In genomic region chr10:117132751-117133231, GRCh38 we compare ENCODE assay signal across 19 cellular contexts. TPM values are rescaled to one million over a fixed set of nuclear protein-coding genes. Genes with fewer than 3 reads are reported as not detected.
DNase-seq lines count a peak whose midpoint lies in the region; ATAC-seq and TF ChIP-seq lines count a peak whose summit lies in the region.
"Had no signal": no experiment of that assay in that cellular context is flagged by ENCODE, and none has a peak within 500 bp of the region (broad histone marks: within the 10 kb centered on the region; RNA-seq: fewer than 3 reads in every experiment).

No MANE protein-coding gene starts in this region.

- H3K27ac Mint-ChIP-seq in mesothelial cell of epicardium: no peak overlapping the region

- peaks cover 73% of the 10 kb centered on the region for H3K4me1 ChIP-seq in A673 (ENCODE audit: insufficient read depth, low read length, poor library complexity, severe bottlenecking)
- H3K4me1 ChIP-seq in ES-I3 (ENCODE audit: insufficient read depth, low read length): peaks cover 26% of the 10 kb centered on the region; the same call in 1 of the 2 replicates
- H3K4me1 ChIP-seq: psoas muscle had no signal

- TF ChIP-seq CTCF in A673 (conservative IDR thresholded peaks at IDR 0.05; ENCODE audit: low read depth, low read length): no peak
- TF ChIP-seq CTCF in coronary artery (IDR thresholded peaks at IDR 0.05): no peak
- TF ChIP-seq CTCF in mesothelial cell of epicardium (IDR thresholded peaks at IDR 0.05; ENCODE audit: unreplicated experiment): no peak

- H3K27me3 ChIP-seq in A673 (replicated peaks; ENCODE audit: insufficient read depth, low read depth, low read length, poor library complexity): no peaks in the 10 kb centered on the region

- DNase-seq in A673 (ENCODE audit: low spot score): peak; percentile 67
- DNase-seq in coronary artery (ENCODE audit: low spot score): no peak
- DNase-seq in mesothelial cell of epicardium (ENCODE audit: low spot score in 2 of 2, unreplicated experiment in 2 of 2): no peak
- DNase-seq in NCI-H1105 (lab: John Stamatoyannopoulos, UW): no peak
- DNase-seq: activated CD4-positive, alpha-beta T cell treated with anti-CD3 and anti-CD28 coated beads, Interleukin-2, amount 50 U/mL, for 1 hour; activated gamma-delta T cell treated with Interleukin-2 at 50 U/mL for 16 hours; DMS53; foreskin melanocyte; NCI-H1694; NCI-H526 treated with DMSO at 0.1 percent for 48 hours; psoas muscle had no signal

- TSS peak; percentile 20 for BruUV-seq in A673 (replicated peaks; lab: Mats Ljungman, UMichigan)

- POLR2A ChIA-PET in A673 (lab: Charles Lee; ENCODE audit: low non-redundant PET): no interaction called here

- peak overlapping the region; percentile 39 for H3K4me3 ChIP-seq in A673 (ENCODE audit: low read depth, low read length, poor library complexity, severe bottlenecking)
- peak overlapping the region; percentile 7 for H3K4me3 ChIP-seq in coronary artery
- H3K4me3 ChIP-seq: psoas muscle, tibial artery had no signal

- H3K9me3 Mint-ChIP-seq in mesothelial cell of epicardium: no peaks in the 10 kb centered on the region

- peak overlapping the region; percentile 51; the same call in 1 of the 2 replicates for H3K9ac ChIP-seq in ES-I3 (ENCODE audit: low read depth, low read length)

- H3K27me3 Mint-ChIP-seq in mesothelial cell of epicardium (ENCODE audit: low read depth): peaks cover 94% of the 10 kb centered on the region

- no peaks in the 10 kb centered on the region for H3K36me3 Mint-ChIP-seq in mesothelial cell of epicardium

- peak overlapping the region; percentile 44 for H3K4me3 Mint-ChIP-seq in mesothelial cell of epicardium

- ATAC-seq in GM21526 (IDR thresholded peaks at IDR 0.05; ENCODE audit: low FRiP score, unreplicated experiment) (no peak), HG03571 (IDR thresholded peaks at IDR 0.05; ENCODE audit: unreplicated experiment) (no peak), HG03135 (IDR thresholded peaks at IDR 0.05; ENCODE audit: unreplicated experiment) (no peak)
- ATAC-seq: Panc1, psoas muscle had no signal

- H3K9me3 ChIP-seq in A673 (ENCODE audit: low read depth, low read length, poor library complexity, severe bottlenecking) (no peaks in the 10 kb centered on the region), ES-I3 (ENCODE audit: control insufficient read depth, insufficient read depth, low read length) (no peaks in the 10 kb centered on the region; the same call in 1 of the 2 replicates)
- H3K9me3 ChIP-seq: psoas muscle, tibial artery had no signal

- H3K36me3 ChIP-seq in A673 (ENCODE audit: insufficient read depth, low read length, poor library complexity, severe bottlenecking): peaks cover 77% of the 10 kb centered on the region
- H3K36me3 ChIP-seq in ES-I3 (ENCODE audit: insufficient read depth, low read length): no peaks in the 10 kb centered on the region
- H3K36me3 ChIP-seq: cardiac muscle cell, tibial artery had no signal

- CTCF ChIA-PET in A673 (lab: Charles Lee): no interaction called here

- H3K27ac ChIP-seq in A673 (ENCODE audit: low read depth, low read length, poor library complexity, severe bottlenecking): peak overlapping the region; percentile 100
- H3K27ac ChIP-seq in coronary artery: no peak overlapping the region
- H3K27ac ChIP-seq: cardiac muscle cell, psoas muscle, tibial artery had no signal

- intact Hi-C loops in A673 (cut with micrococcal nuclease; ENCODE audit: unreplicated experiment): loop anchor here (5.0 kb wide), 1 partner anchor 60 kb away; no protein-coding TSS in a partner anchor

- H3K4me1 Mint-ChIP-seq in mesothelial cell of epicardium: peaks cover 32% of the 10 kb centered on the region

RNA-seq across cellular contexts. Expression of gene VAX1, which starts 5.3 kb away (rescaled TPM):
- 65.1 and 74.4 TPM in 2 replicates for total RNA-seq in A673 (2021)
- total RNA-seq in mesothelial cell of epicardium: 0.09 TPM in 1 of 3 replicates, not detected in the others
- total RNA-seq: cardiac muscle cell; psoas muscle; T-helper 2 cell treated with Interferon-gamma antibody and Interleukin-4, amounts not matched to agents 100 ng/mL and 5 ng/mL, for 36 hours had no signal

Comparison
In these comparisons a context has a peak if more than half of its experiments do, and no peak if none do; other contexts are left out.
1. RNA of gene VAX1, which starts 5.3 kb away (total RNA-seq): 65.1 to 74.4 TPM in A673; 0.09 TPM in mesothelial cell of epicardium; every median in the first group is over 10 times any median in the second.